ENCODE assay signal across 1 cellular context in the genomic region with DNA sequence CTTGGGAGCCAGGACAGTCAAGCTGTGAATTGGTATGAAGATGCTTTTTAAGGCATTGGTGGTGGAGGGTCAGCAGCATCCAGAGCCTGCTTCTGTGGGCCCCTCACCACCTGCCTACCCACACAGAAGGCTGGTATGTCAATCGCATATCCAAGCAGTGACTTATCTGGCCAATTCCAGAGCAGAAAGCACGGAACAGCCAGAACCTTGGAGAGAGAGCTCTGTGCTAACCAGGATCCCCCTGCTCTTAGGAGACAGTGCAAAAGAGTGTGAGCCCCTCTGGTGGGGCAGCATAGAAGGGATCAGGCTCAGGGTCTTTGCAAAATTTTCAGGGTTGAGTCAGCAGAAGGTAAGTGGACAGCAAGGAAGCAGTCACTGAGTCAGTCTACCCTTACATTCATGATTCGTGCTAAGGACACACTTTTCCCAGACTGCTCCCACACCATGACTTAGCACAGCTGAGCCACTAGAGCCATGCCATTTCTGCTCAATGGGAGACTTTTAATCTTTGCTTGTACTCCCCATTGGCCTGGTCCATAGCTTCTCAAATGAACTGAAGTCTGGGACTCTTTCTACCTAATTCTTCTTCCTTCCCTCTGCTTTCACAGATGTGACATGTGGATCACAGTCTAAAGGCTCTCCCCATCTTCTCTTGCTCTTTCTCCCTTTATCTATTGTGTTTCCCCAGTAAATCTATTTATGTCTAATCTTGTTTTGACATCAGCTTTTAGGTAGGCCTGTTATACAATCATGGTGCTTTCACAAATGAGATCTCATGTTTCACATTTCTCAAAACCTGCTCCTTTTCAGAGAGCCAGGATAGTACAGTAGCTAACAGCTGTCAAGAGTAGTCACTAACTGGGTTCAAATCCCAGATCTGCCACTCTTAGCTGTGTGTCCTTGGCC.
TF ChIP-seq lines count a peak whose summit lies in the region.

No MANE protein-coding gene starts in this region.

TF ChIP-seq in endothelial cell of umbilical vein, 7 proteins besides CTCF, POLR2A, EP300 and RAD21:
- TF ChIP-seq EZH2 (IDR thresholded peaks at IDR 0.05; ENCODE audit: borderline replicate concordance, low read depth, low read length, severe bottlenecking) (no peak), MYC (IDR thresholded peaks at IDR 0.05; ENCODE audit: low read depth, low read length) (no peak), JUN (IDR thresholded peaks at IDR 0.05; ENCODE audit: borderline replicate concordance, insufficient read depth, insufficient read length, low read depth) (no peak), MAX (IDR thresholded peaks at IDR 0.05; ENCODE audit: insufficient read depth, insufficient read length) (no peak), FOS (IDR thresholded peaks at IDR 0.05; ENCODE audit: borderline replicate concordance, insufficient read depth, low read length) (no peak), POLR2AphosphoS5 (IDR thresholded peaks at IDR 0.05; ENCODE audit: insufficient read depth, low read depth, low read length) (no peak), GATA2 (IDR thresholded peaks at IDR 0.05; ENCODE audit: insufficient read depth, insufficient read length, low read depth, low read length) (no peak)
